Comparison of ENCODE assay signal across 26 cellular contexts in the genomic region with DNA sequence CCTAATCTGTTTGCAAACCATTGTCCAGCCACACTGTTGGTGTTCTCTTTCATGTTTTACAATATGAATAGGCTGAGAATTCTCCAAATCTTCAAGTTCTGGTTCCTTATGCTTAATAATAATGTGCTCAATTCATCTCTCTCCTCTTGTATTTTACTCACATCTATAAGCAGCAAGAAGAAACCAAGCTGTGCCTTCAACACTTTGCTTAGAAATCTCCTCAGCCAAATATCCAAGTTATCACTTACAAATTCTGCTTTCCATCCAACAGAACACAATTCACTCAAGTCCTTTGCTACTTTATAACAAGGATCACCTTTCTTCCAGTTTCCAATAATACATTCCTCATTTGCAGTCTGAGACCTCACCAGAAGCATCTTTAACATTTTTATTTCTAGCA.
DNase-seq lines count a peak whose midpoint lies in the region; ATAC-seq, FAIRE-seq and TF ChIP-seq lines count a peak whose summit lies in the region.
"Had no signal": no experiment of that assay in that cellular context is flagged by ENCODE, and none has a peak within 500 bp of the region (broad histone marks: within the 10 kb centered on the region; RNA-seq: fewer than 3 reads in every experiment).

No MANE protein-coding gene starts in this region.

- ATAC-seq in A549, result no peak
- ATAC-seq: GM12878 had no signal

- H3K27me3 ChIP-seq in neutrophil, result no peaks in the 10 kb centered on the region
- H3K27me3 ChIP-seq: BE2C; BLaER1 treated with 17β-estradiol and CSF1 and Interleukin-3, amounts not matched to agents 10 nM and 100 nM had no signal

- H3K27ac ChIP-seq in A549 (no peak overlapping the region), HEK293 (ENCODE audit: extremely low read depth, low read depth, low read length) (no peak overlapping the region), neutrophil (peak overlapping the region; percentile 55)
- H3K27ac ChIP-seq: 22Rv1; BLaER1 treated with 17β-estradiol and CSF1 and Interleukin-3, amounts not matched to agents 10 nM and 100 nM; GM23248 had no signal

- H3K4me3 ChIP-seq in A549 (no peak overlapping the region), HEK293 (ENCODE audit: low read depth, low read length) (no peak overlapping the region), neutrophil (ENCODE audit: low read depth in 1 of 2, low read length in 1 of 2) (no peak overlapping the region)
- H3K4me3 ChIP-seq: BLaER1 treated with 17β-estradiol and CSF1 and Interleukin-3, amounts not matched to agents 10 nM and 100 nM; GM12878; GM23248 had no signal

- FAIRE-seq in A549 (lab: Jason Lieb, UNC), result peak; percentile 18
- FAIRE-seq: A204.1, D721Med, GM12878, GM18507, H1 had no signal

- H3K27me3 Mint-ChIP-seq in activated naive CD4-positive, alpha-beta T cell treated with anti-CD3 and anti-CD28 coated beads, Interleukin-2, amount 50 U/mL, for 24 hours, result no peaks in the 10 kb centered on the region
- H3K27me3 Mint-ChIP-seq in activated naive CD4-positive, alpha-beta T cell treated with anti-CD3 and anti-CD28 coated beads, Interleukin-2, amount 10 ng/mL, durations not matched to agents 7 days and 5 days, result no peaks in the 10 kb centered on the region
- H3K27me3 Mint-ChIP-seq in immature natural killer cell (ENCODE audit: low read depth in 3 of 3), result peaks cover 0 to 1% (median 0%) of the 10 kb centered on the region in 3 donors
- H3K27me3 Mint-ChIP-seq: CD4-positive, alpha-beta T cell; CD8-positive, alpha-beta memory T cell had no signal

- TF ChIP-seq RAD21 in A549 (conservative IDR thresholded peaks at IDR 0.05 in 1 of 2, IDR thresholded peaks at IDR 0.05 in 1 of 2), result no peak

- H3K4me1 ChIP-seq in A549, result 0 out of 3 replicates have a peak, but pooled peaks cover 4% of the 10 kb centered on the region
- H3K4me1 ChIP-seq in HEK293 (ENCODE audit: control insufficient read depth, insufficient read depth, low read length), result no peaks in the 10 kb centered on the region
- peaks cover 12 to 14% of the 10 kb centered on the region in 2 experiments for H3K4me1 ChIP-seq in neutrophil (ENCODE audit: control insufficient read depth in 1 of 2, insufficient read depth in 1 of 2, low read depth in 1 of 2, low read length in 1 of 2)
- H3K4me1 ChIP-seq: BE2C had no signal

- H3K9me3 ChIP-seq in A549 (no peaks in the 10 kb centered on the region), HEK293 (ENCODE audit: control insufficient read depth, insufficient read depth, low read depth, low read length) (no peaks in the 10 kb centered on the region), neutrophil (no peaks in the 10 kb centered on the region)
- H3K9me3 ChIP-seq: BE2C had no signal

- H3K4me3 Mint-ChIP-seq in activated naive CD4-positive, alpha-beta T cell treated with anti-CD3 and anti-CD28 coated beads, Interleukin-2, amount 50 U/mL, for 24 hours, result no peak overlapping the region
- H3K4me3 Mint-ChIP-seq in activated naive CD4-positive, alpha-beta T cell treated with anti-CD3 and anti-CD28 coated beads, Interleukin-2, amount 10 ng/mL, durations not matched to agents 7 days and 5 days, result no peak overlapping the region
- no peak overlapping the region for H3K4me3 Mint-ChIP-seq in immature natural killer cell
- H3K4me3 Mint-ChIP-seq: CD14-positive monocyte; CD4-positive, alpha-beta T cell; CD8-positive, alpha-beta memory T cell had no signal

- TF ChIP-seq POLR2A in A549 (IDR thresholded peaks at IDR 0.05; ENCODE audit: low read length), result no peak

- TF ChIP-seq EP300 in A549 (IDR thresholded peaks at IDR 0.05), result no peak

- DNase-seq in activated naive CD4-positive, alpha-beta T cell treated with anti-CD3 and anti-CD28 coated beads, Interleukin-2, amount 10 ng/mL, durations not matched to agents 7 days and 5 days, result no peak
- DNase-seq in A549 (ENCODE audit: low read depth in 1 of 2, low spot score in 1 of 2), result no peak
- DNase-seq in immature natural killer cell, result no peak
- no peak for DNase-seq in activated CD4-positive, alpha-beta T cell treated with anti-CD3 and anti-CD28 coated beads for 48 hours
- DNase-seq: ACHN; BE2C; CD4-positive, alpha-beta T cell; CD8-positive, alpha-beta memory T cell; DMS 273 treated with DMSO at 0.1 percent for 48 hours; DMS79; EL; GDM1; GM23248; H7; HCEC 1CT had no signal

- H3K4me1 Mint-ChIP-seq in activated naive CD4-positive, alpha-beta T cell treated with anti-CD3 and anti-CD28 coated beads, Interleukin-2, amount 50 U/mL, for 24 hours, result peaks cover 16% of the 10 kb centered on the region
- peaks cover 18% of the 10 kb centered on the region for H3K4me1 Mint-ChIP-seq in activated naive CD4-positive, alpha-beta T cell treated with anti-CD3 and anti-CD28 coated beads, Interleukin-2, amount 10 ng/mL, durations not matched to agents 7 days and 5 days
- no peaks in the 10 kb centered on the region for H3K4me1 Mint-ChIP-seq in immature natural killer cell

- POLR2A ChIA-PET in A549 (lab: Yijun Ruan, JAX), result no interaction called here
- POLR2A ChIA-PET in HEK293 (lab: Yijun Ruan, JAX), result no interaction called here

- H3K36me3 Mint-ChIP-seq in activated naive CD4-positive, alpha-beta T cell treated with anti-CD3 and anti-CD28 coated beads, Interleukin-2, amount 50 U/mL, for 24 hours, result peaks cover 16% of the 10 kb centered on the region
- peaks cover 26% of the 10 kb centered on the region for H3K36me3 Mint-ChIP-seq in activated naive CD4-positive, alpha-beta T cell treated with anti-CD3 and anti-CD28 coated beads, Interleukin-2, amount 10 ng/mL, durations not matched to agents 7 days and 5 days
- peaks cover 20 to 43% (median 34%) of the 10 kb centered on the region in 3 donors for H3K36me3 Mint-ChIP-seq in immature natural killer cell

- peak overlapping the region; percentile 0 for H3K27ac Mint-ChIP-seq in activated naive CD4-positive, alpha-beta T cell treated with anti-CD3 and anti-CD28 coated beads, Interleukin-2, amount 50 U/mL, for 24 hours
- H3K27ac Mint-ChIP-seq in activated naive CD4-positive, alpha-beta T cell treated with anti-CD3 and anti-CD28 coated beads, Interleukin-2, amount 10 ng/mL, durations not matched to agents 7 days and 5 days, result no peak overlapping the region
- H3K27ac Mint-ChIP-seq in immature natural killer cell, result no peak overlapping the region
- H3K27ac Mint-ChIP-seq: CD14-positive monocyte; CD4-positive, alpha-beta T cell; CD8-positive, alpha-beta memory T cell had no signal

- no peak overlapping the region for H3K4me2 ChIP-seq in A549

- H3K9me3 Mint-ChIP-seq in activated naive CD4-positive, alpha-beta T cell treated with anti-CD3 and anti-CD28 coated beads, Interleukin-2, amount 50 U/mL, for 24 hours, result peaks cover 8% of the 10 kb centered on the region
- H3K9me3 Mint-ChIP-seq in activated naive CD4-positive, alpha-beta T cell treated with anti-CD3 and anti-CD28 coated beads, Interleukin-2, amount 10 ng/mL, durations not matched to agents 7 days and 5 days, result peaks cover 9% of the 10 kb centered on the region
- H3K9me3 Mint-ChIP-seq in immature natural killer cell, result peaks cover 0 to 4% (median 0%) of the 10 kb centered on the region in 6 donors

- CTCF ChIA-PET in activated naive CD4-positive, alpha-beta T cell treated with anti-CD3 and anti-CD28 coated beads, Interleukin-2, amount 10 ng/mL, durations not matched to agents 7 days and 5 days (lab: Charles Lee), result no interaction called here
- CTCF ChIA-PET in A549 (lab: Yijun Ruan, JAX) (interaction anchor here (1.0 to 1.6 kb wide), 4 partner anchors 23 to 96 kb away, joined by 3 to 4 read pairs (median 3); no protein-coding TSS in a partner anchor), HEK293 (lab: Yijun Ruan, JAX) (interaction anchor here (0.6 to 0.8 kb wide), 4 partner anchors 29 to 821 kb away, joined by 3 read pairs; no protein-coding TSS in a partner anchor)

- H3K36me3 ChIP-seq in HEK293 (ENCODE audit: control insufficient read depth in 2 of 2, insufficient read depth in 1 of 2, low read length in 2 of 2) (peaks cover 0 to 14% of the 10 kb centered on the region in 2 experiments; a peak in 2 of 3 replicates), neutrophil (no peaks in the 10 kb centered on the region)
- H3K36me3 ChIP-seq: BE2C had no signal

- TF ChIP-seq CTCF in A549 (IDR thresholded peaks at IDR 0.05) (no peak), HEK293 (tag by site-specific recombination; IDR thresholded peaks at IDR 0.05) (no peak), neutrophil (IDR thresholded peaks at IDR 0.05) (no peak)

TF ChIP-seq in A549, 52 proteins besides CTCF, POLR2A, EP300 and RAD21 (continues in another document):
- no peak for TF ChIP-seq RARB (CRISPR knock-in tag; IDR thresholded peaks at IDR 0.05)
- no peak for TF ChIP-seq RNF2 (IDR thresholded peaks at IDR 0.05; ENCODE audit: borderline replicate concordance, low read depth)
- TF ChIP-seq CEBPB (IDR thresholded peaks at IDR 0.05), result no peak
- TF ChIP-seq HOXB5 (CRISPR knock-in tag; IDR thresholded peaks at IDR 0.05), result no peak
- no peak for TF ChIP-seq CBX2 (IDR thresholded peaks at IDR 0.05; ENCODE audit: borderline replicate concordance, low read depth)

TF ChIP-seq in HEK293, 187 proteins besides CTCF, POLR2A, EP300 and RAD21 (continues in another document):
- no peak for TF ChIP-seq ZBTB20 (tag by site-specific recombination; IDR thresholded peaks at IDR 0.05)
- no peak for TF ChIP-seq ZNF473 (tag by site-specific recombination; IDR thresholded peaks at IDR 0.05)
- TF ChIP-seq ATF2 (tag by site-specific recombination; IDR thresholded peaks at IDR 0.05; ENCODE audit: low read depth), result no peak
